ENCODE assay signal across 21 cellular contexts in genomic region chr10:61475449-61475873, GRCh38. TPM values are rescaled to one million over a fixed set of nuclear protein-coding genes. Genes with fewer than 3 reads are reported as not detected.
DNase-seq lines count a peak whose midpoint lies in the region; ATAC-seq, FAIRE-seq and TF ChIP-seq lines count a peak whose summit lies in the region.
"Had no signal": no experiment of that assay in that cellular context is flagged by ENCODE, and none has a peak within 500 bp of the region (broad histone marks: within the 10 kb centered on the region; RNA-seq: fewer than 3 reads in every experiment).

No MANE protein-coding gene starts in this region.

- no peak for TF ChIP-seq CTCF in cardiac fibroblast (IDR thresholded peaks at IDR 0.05; ENCODE audit: low read depth, low read length)
- TF ChIP-seq CTCF in heart left ventricle (IDR thresholded peaks at IDR 0.05): no peak
- no peak for TF ChIP-seq CTCF in right atrium auricular region (IDR thresholded peaks at IDR 0.05)

- 84 to 91% (median 88%) methylated on average over 3 of the region's 3 CpGs for WGBS in heart left ventricle, 4 donors

- H3K4me3 ChIP-seq in cardiac fibroblast (replicated peaks in 1 of 2; ENCODE audit: low read depth in 2 of 2, low read length in 2 of 2) (no peak overlapping the region), heart left ventricle (no peak overlapping the region), right atrium auricular region (no peak overlapping the region)
- H3K4me3 ChIP-seq: hepatocyte, Peyer's patch had no signal

- no peak for TF ChIP-seq POLR2A in heart left ventricle (IDR thresholded peaks at IDR 0.05)

- intact Hi-C loops in heart left ventricle (cut with DNase I): no loop called here

- H3K4me1 ChIP-seq in heart left ventricle: peaks cover 0 to 8% (median 0%) of the 10 kb centered on the region in 12 donors
- no peaks in the 10 kb centered on the region for H3K4me1 ChIP-seq in right atrium auricular region
- H3K4me1 ChIP-seq: Peyer's patch had no signal

- H3K36me3 ChIP-seq in heart left ventricle (no peaks in the 10 kb centered on the region), right atrium auricular region (no peaks in the 10 kb centered on the region)
- H3K36me3 ChIP-seq: Peyer's patch had no signal

- H3K27ac ChIP-seq in heart left ventricle (no peak overlapping the region), right atrium auricular region (no peak overlapping the region)
- H3K27ac ChIP-seq: hepatocyte, Peyer's patch had no signal

- DNase-seq in Caki2 (ENCODE audit: low read depth) (peak; percentile 4), MV-4-11 (lab: John Stamatoyannopoulos, UW) (peak; percentile 9), cardiac fibroblast (ENCODE audit: low read depth in 2 of 2) (peak; percentile 34 to 80), left kidney (ENCODE audit: low read depth, low spot score) (peak; percentile 51), frontal cortex (ENCODE audit: low spot score in 2 of 2) (no peak), heart left ventricle (no peak), right atrium auricular region (ENCODE audit: low spot score) (no peak)
- DNase-seq: activated CD4-positive, alpha-beta T cell treated with anti-CD3 and anti-CD28 coated beads, Interleukin-2, amount 10 ng/mL, durations not matched to agents 7 days and 5 days; amniotic stem cell; naive B cell; NCI-H1105 treated with DMSO at 0.1 percent for 48 hours; Peyer's patch; retina; stimulated activated naive B cell treated with anti-CD40 and anti-IgM and Interleukin-4, amounts not matched to agents 10 μg/mL and 1 μg/mL and 100 μg/mL, for 72 hours had no signal

- FAIRE-seq in frontal cortex (lab: Jason Lieb, UNC): no peak
- FAIRE-seq: G401.6 had no signal

- H3K27me3 ChIP-seq in heart left ventricle: no peaks in the 10 kb centered on the region
- H3K27me3 ChIP-seq in right atrium auricular region: no peaks in the 10 kb centered on the region
- H3K27me3 ChIP-seq: hepatocyte, Peyer's patch had no signal

- no peaks in the 10 kb centered on the region for H3K9me3 ChIP-seq in heart left ventricle
- H3K9me3 ChIP-seq in right atrium auricular region: no peaks in the 10 kb centered on the region
- H3K9me3 ChIP-seq: Peyer's patch had no signal

- in situ Hi-C loops in Caki2 (cut with HindIII; ENCODE audit: low pct_unique_long_range_greater_than_20kb, low sequenced_read_pairs): no loop called here

- ATAC-seq in heart left ventricle (no peak), GM19463 (IDR thresholded peaks at IDR 0.05; ENCODE audit: unreplicated experiment) (no peak)
- ATAC-seq: left lobe of liver; stimulated activated naive B cell treated with anti-CD40 and anti-IgM and Interleukin-4, amounts not matched to agents 10 μg/mL and 1 μg/mL and 100 μg/mL, for 72 hours had no signal

RNA-seq across cellular contexts. Expression of gene TMEM26, which starts 22.3 kb away (rescaled TPM):
- total RNA-seq in Caki2 (2014; rRNA removed; shearing (Covaris generic); ENCODE audit: low replicate concordance): not detected in 2 replicates
- under 0.01 TPM for total RNA-seq in frontal cortex
- 1 to 10 TPM in 1 of 9 donors, under 1 TPM in 8; 0.16 to 1.1 (median 0.35) TPM for total RNA-seq in heart left ventricle
- under 1 TPM; 0.07 to 0.30 TPM for polyA plus RNA-seq in heart left ventricle
- under 1 TPM; 0.08 to 0.11 TPM for total RNA-seq in right atrium auricular region
- total RNA-seq: activated CD4-positive, alpha-beta T cell treated with anti-CD3 and anti-CD28 coated beads, Interleukin-2, amount 10 ng/mL, durations not matched to agents 7 days and 5 days; activated T-helper 1 cell treated with anti-CD3 and anti-CD28 coated beads, Interleukin-12 subunit alpha, Interleukin-12 subunit beta, Interleukin-2, Interleukin-4 antibody, amounts not matched to agents 30 ng/mL and 10 ng/mL and 1 ng/mL, durations not matched to agents 14 hours and 24 hours and 36 hours; NCI-H460 had no signal
- polyA plus RNA-seq: CD14-positive monocyte had no signal

Comparison
In these comparisons a context has a peak if more than half of its experiments do, and no peak if none do; other contexts are left out.
1. DNase-seq: peak in Caki2 (single experiment), MV-4-11 (single experiment), cardiac fibroblast (2 of 2) and left kidney (single experiment); none in frontal cortex (0 of 2), heart left ventricle (0 of 5) and right atrium auricular region (single experiment).